1 cellular context compared by ENCODE assay signal in genomic region chr16:57299719-57300386, GRCh38.
TF ChIP-seq lines count a peak whose summit lies in the region.

No MANE protein-coding gene starts in this region.

TF ChIP-seq in HepG2, 621 proteins besides CTCF, POLR2A, EP300 and RAD21 (continued from another document):
- TF ChIP-seq HOMEZ (CRISPR knock-in tag; IDR thresholded peaks at IDR 0.05; ENCODE audit: low read depth) (0 out of 2 replicates have a peak, but pooled peaks have one; percentile 62), ZNF512 (CRISPR knock-in tag; IDR thresholded peaks at IDR 0.05) (no peak), SYNCRIP (IDR thresholded peaks at IDR 0.05; ENCODE audit: insufficient read depth, low read depth, low read length) (no peak), REXO4 (CRISPR knock-in tag; IDR thresholded peaks at IDR 0.05; ENCODE audit: borderline replicate concordance) (no peak), PHF5A (CRISPR knock-in tag; IDR thresholded peaks at IDR 0.05; ENCODE audit: low read depth, unreplicated experiment) (peak; percentile 25), STAG1 (CRISPR knock-in tag; IDR thresholded peaks at IDR 0.05) (peak; percentile 44), ZNF484 (CRISPR knock-in tag; IDR thresholded peaks at IDR 0.05; ENCODE audit: borderline replicate concordance, low read depth) (no peak), JUN (CRISPR knock-in tag; IDR thresholded peaks at IDR 0.05) (0 out of 2 replicates have a peak, but pooled peaks have one; percentile 23), ZBTB14 (CRISPR knock-in tag; IDR thresholded peaks at IDR 0.05) (peak; percentile 16; the same call in 1 of the 2 replicates)
